7 cellular contexts compared by ENCODE assay signal in the genomic region with DNA sequence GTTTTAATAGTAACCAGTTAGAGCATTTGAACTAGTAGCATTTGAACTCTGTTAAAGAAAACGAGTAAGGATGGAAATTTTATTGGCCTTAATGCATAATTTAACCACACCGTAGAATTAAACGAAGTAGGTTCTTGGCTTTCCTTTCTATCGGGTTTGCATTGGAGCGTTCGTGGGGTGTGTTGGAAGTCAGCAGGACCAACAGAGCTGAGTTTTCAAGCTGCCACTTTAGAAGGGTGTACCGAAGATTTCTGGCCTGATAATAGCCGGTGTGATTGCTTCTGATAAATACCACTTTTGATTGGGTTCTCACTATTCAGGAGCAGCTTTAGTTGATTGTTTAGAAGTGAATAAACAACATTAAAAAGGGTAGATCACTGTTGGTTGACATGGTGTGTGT. TPM values are rescaled to one million over a fixed set of nuclear protein-coding genes. Genes with fewer than 3 reads are reported as not detected.
A peak's percentile ranks its signal among the peaks of the same experiment; 100 is the strongest.
DNase-seq lines count a peak whose midpoint lies in the region; ATAC-seq and TF ChIP-seq lines count a peak whose summit lies in the region.

No MANE protein-coding gene starts in this region.

- H3K9me2 ChIP-seq in Loucy (replicated peaks; ENCODE audit: low read depth, low read length): no peaks in the 10 kb centered on the region

- H3K9me3 ChIP-seq in Loucy (ENCODE audit: insufficient read depth, low read depth, low read length) (no peaks in the 10 kb centered on the region), mononuclear cell (ENCODE audit: low read depth, low read length) (no peaks in the 10 kb centered on the region), body of pancreas (no peaks in the 10 kb centered on the region)

- no peak overlapping the region for H3K27ac ChIP-seq in body of pancreas

- H3K36me3 ChIP-seq in Loucy (ENCODE audit: insufficient read depth, low read length) (no peaks in the 10 kb centered on the region), body of pancreas (replicated peaks in 1 of 2; ENCODE audit: insufficient read depth in 1 of 2, low read depth in 2 of 2) (no peaks in the 10 kb centered on the region)

- peaks cover 6% of the 10 kb centered on the region for H3K27me3 ChIP-seq in Loucy (ENCODE audit: insufficient read depth, low read length, poor library complexity, severe bottlenecking)
- H3K27me3 ChIP-seq in mononuclear cell (ENCODE audit: insufficient read depth, low read length): no peaks in the 10 kb centered on the region
- no peaks in the 10 kb centered on the region for H3K27me3 ChIP-seq in body of pancreas

- peak overlapping the region; percentile 90 for H2AFZ ChIP-seq in Loucy (ENCODE audit: low read length)

- ATAC-seq in body of pancreas (no peak), HG03196 (IDR thresholded peaks at IDR 0.05; ENCODE audit: unreplicated experiment) (no peak)

- H4K20me1 ChIP-seq in Loucy (ENCODE audit: insufficient read depth, low read length, poor library complexity, severe bottlenecking): no peaks in the 10 kb centered on the region

- peaks cover 43% of the 10 kb centered on the region for H3K79me2 ChIP-seq in Loucy (ENCODE audit: insufficient read depth, low read length)

- 9 to 15% methylated on average over 8 of the region's 8 CpGs for WGBS in body of pancreas, 2 donors

- TF ChIP-seq CTCF in Loucy (conservative IDR thresholded peaks at IDR 0.05; ENCODE audit: low read length): no peak
- no peak for TF ChIP-seq CTCF in cardiac fibroblast (IDR thresholded peaks at IDR 0.05; ENCODE audit: low read depth, low read length)
- TF ChIP-seq CTCF in body of pancreas (IDR thresholded peaks at IDR 0.05): no peak

- H3K4me3 ChIP-seq in Loucy (ENCODE audit: low read length, poor library complexity, severe bottlenecking): peak overlapping the region; percentile 74
- H3K4me3 ChIP-seq in cardiac fibroblast (replicated peaks in 1 of 2; ENCODE audit: low read depth in 2 of 2, low read length in 2 of 2): peak overlapping the region; percentile 91 to 95
- H3K4me3 ChIP-seq in mononuclear cell (ENCODE audit: low read length): peak overlapping the region; percentile 86
- H3K4me3 ChIP-seq in body of pancreas: no peak overlapping the region

- peak; percentile 35 for DNase-seq in EL
- peak; percentile 20 to 26 for DNase-seq in cardiac fibroblast (ENCODE audit: low read depth in 2 of 2)
- DNase-seq in body of pancreas: no peak
- no peak for DNase-seq in SW 1271 (lab: John Stamatoyannopoulos, UW)

- no peak for TF ChIP-seq POLR2A in body of pancreas (IDR thresholded peaks at IDR 0.05)

- intact Hi-C loops in body of pancreas (cut with DNase I): no loop called here

- peaks cover 4% of the 10 kb centered on the region for H3K4me1 ChIP-seq in Loucy (ENCODE audit: insufficient read depth, low read length, poor library complexity, severe bottlenecking)
- peaks cover 15% of the 10 kb centered on the region for H3K4me1 ChIP-seq in mononuclear cell (ENCODE audit: insufficient read depth, low read length)
- peaks cover 13% of the 10 kb centered on the region for H3K4me1 ChIP-seq in body of pancreas

- H3K4me2 ChIP-seq in Loucy (ENCODE audit: low read depth, low read length, poor library complexity, severe bottlenecking): peak overlapping the region; percentile 67

- H3K9ac ChIP-seq in Loucy (ENCODE audit: low read depth, low read length, poor library complexity, severe bottlenecking): peak overlapping the region; percentile 81

- H3F3A ChIP-seq in Loucy (ENCODE audit: low read depth): no peaks in the 10 kb centered on the region; the same call in 1 of the 2 replicates

RNA-seq across cellular contexts. Expression of a gene that starts 1.1 kb away (rescaled TPM):
- total RNA-seq in mononuclear cell: 2.1 TPM
- 1 to 10 TPM; 1.6 to 2.3 TPM for total RNA-seq in body of pancreas

RNA-seq across cellular contexts. Expression of a gene that starts 21.0 kb away (rescaled TPM):
- total RNA-seq in mononuclear cell (not detected), body of pancreas (not detected)

Comparison
In these comparisons a context has a peak if more than half of its experiments do, and no peak if none do; other contexts are left out.
1. DNase-seq: peak in EL (single experiment) and cardiac fibroblast (2 of 2); none in body of pancreas (0 of 4) and SW 1271 (0 of 2).
2. H3K4me3 ChIP-seq: peak in Loucy (single experiment), cardiac fibroblast (2 of 2) and mononuclear cell (single experiment); none in body of pancreas (0 of 2).